Comparison of ENCODE assay signal across 13 cellular contexts in the genomic region with DNA sequence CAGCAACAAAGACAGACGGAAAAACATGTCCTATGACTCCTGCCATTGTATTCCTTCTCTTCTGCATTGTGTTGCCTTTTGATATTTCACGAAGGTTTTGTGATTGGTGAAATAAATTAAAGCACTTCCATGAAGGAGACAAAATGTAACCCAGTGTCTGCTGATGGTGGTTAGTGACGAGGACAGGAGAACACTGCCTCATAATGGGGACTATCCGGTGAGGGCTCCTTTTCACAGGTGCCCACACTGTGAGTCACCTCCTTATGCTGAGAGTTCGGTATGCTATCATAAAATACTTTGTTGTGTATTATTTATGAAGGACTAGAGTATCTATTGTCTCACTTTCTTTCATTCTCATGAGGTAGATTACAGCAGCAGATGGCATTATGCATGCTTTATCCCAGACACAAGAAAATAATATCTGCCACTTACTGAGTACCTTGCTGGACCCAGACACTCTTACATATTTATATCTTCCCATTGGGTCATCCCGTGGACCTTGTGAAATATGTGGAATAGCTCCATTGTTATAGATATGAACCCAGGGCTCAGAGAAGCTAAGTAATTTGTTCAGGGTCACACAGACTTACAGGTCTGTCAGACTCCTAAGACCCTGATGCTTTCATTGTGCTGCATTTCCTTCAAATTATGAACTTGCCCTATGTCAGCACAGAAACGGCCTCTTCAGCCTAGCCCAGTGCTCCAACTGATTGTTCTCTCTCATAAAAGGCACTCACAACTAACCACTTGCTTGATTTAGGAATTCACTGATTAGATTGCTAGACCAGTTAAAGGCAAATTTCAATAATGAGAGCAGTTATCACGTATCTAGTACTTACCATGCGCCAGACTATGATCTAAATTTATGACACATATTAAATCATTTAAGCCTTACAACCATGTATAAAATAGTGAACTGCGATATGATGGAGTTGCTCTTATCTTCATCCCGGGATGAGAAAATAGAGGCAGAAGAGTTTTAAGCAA. TPM values are rescaled to one million over a fixed set of nuclear protein-coding genes. Genes with fewer than 3 reads are reported as not detected.
DNase-seq lines count a peak whose midpoint lies in the region; ATAC-seq and TF ChIP-seq lines count a peak whose summit lies in the region.
"Had no signal": no experiment of that assay in that cellular context is flagged by ENCODE, and none has a peak within 500 bp of the region (broad histone marks: within the 10 kb centered on the region; RNA-seq: fewer than 3 reads in every experiment).

No MANE protein-coding gene starts in this region.

- H3K9me2 ChIP-seq in PC-9 (ENCODE audit: insufficient read depth), result no peaks in the 10 kb centered on the region

- H3K27me3 ChIP-seq in Caco-2 (replicated peaks; ENCODE audit: control insufficient read depth, insufficient read depth, low read length) (no peaks in the 10 kb centered on the region), PC-9 (ENCODE audit: insufficient read depth, low read depth) (no peaks in the 10 kb centered on the region), esophagus squamous epithelium (no peaks in the 10 kb centered on the region), psoas muscle (ENCODE audit: insufficient read depth in 3 of 3, low read length in 2 of 3) (peaks cover 0 to 24% (median 0%) of the 10 kb centered on the region in 3 donors)

- no peak overlapping the region for H2AFZ ChIP-seq in PC-9

- H3K36me3 ChIP-seq in Caco-2 (ENCODE audit: control insufficient read depth, insufficient read depth, low read length) (no peaks in the 10 kb centered on the region), PC-9 (ENCODE audit: low read depth) (no peaks in the 10 kb centered on the region), esophagus squamous epithelium (no peaks in the 10 kb centered on the region), psoas muscle (ENCODE audit: insufficient read depth in 1 of 2, low read depth in 1 of 2) (no peaks in the 10 kb centered on the region)

- H4K20me1 ChIP-seq in PC-9 (ENCODE audit: insufficient read depth), result no peaks in the 10 kb centered on the region

- H3K4me1 ChIP-seq in Caco-2 (peaks cover 23% of the 10 kb centered on the region), PC-9 (replicated peaks; ENCODE audit: insufficient read depth) (peaks cover 43% of the 10 kb centered on the region), esophagus squamous epithelium (peaks cover 0 to 61% (median 8%) of the 10 kb centered on the region in 3 donors), psoas muscle (peaks cover 9% of the 10 kb centered on the region)

- peak overlapping the region; percentile 53 for H3K27ac Mint-ChIP-seq in Caco-2 (ENCODE audit: unreplicated experiment)
- H3K27ac Mint-ChIP-seq: activated naive CD8-positive, alpha-beta T cell; stimulated activated naive CD8-positive, alpha-beta T cell treated with anti-CD3 and anti-CD28 coated beads, Interleukin-15, Interleukin-2, amounts not matched to agents 100 ng/mL and 50 ng/mL, for 24 hours had no signal

- CTCF ChIA-PET in Caco-2 (lab: Charles Lee), result no interaction called here
- CTCF ChIA-PET in PC-9 (lab: Charles Lee), result interaction anchor here (1.3 kb wide), 1 partner anchor 23 kb away, joined by 5 read pairs; no protein-coding TSS in a partner anchor

- POLR2A ChIA-PET in Caco-2 (lab: Charles Lee), result interaction anchor here (1.0 kb wide), 1 partner anchor 29 kb away, joined by 6 read pairs; no protein-coding TSS in a partner anchor
- POLR2A ChIA-PET in PC-9 (lab: Charles Lee; ENCODE audit: unreplicated experiment), result interaction anchor here (0.6 kb wide), 2 partner anchors 8 to 648 kb away, joined by 3 to 10 read pairs; no protein-coding TSS in a partner anchor

- intact Hi-C loops in Caco-2 (cut with micrococcal nuclease; ENCODE audit: unreplicated experiment) (no loop called here), PC-9 (cut with micrococcal nuclease; ENCODE audit: unreplicated experiment) (loop anchor here (1.0 kb wide), 1 partner anchor 30 kb away; no protein-coding TSS in a partner anchor), esophagus squamous epithelium (cut with DNase I) (no loop called here), psoas muscle (cut with DNase I) (no loop called here)

- H3K9me3 ChIP-seq in Caco-2, result no peaks in the 10 kb centered on the region
- no peaks in the 10 kb centered on the region for H3K9me3 ChIP-seq in PC-9 (ENCODE audit: insufficient read depth, low read depth)
- no peaks in the 10 kb centered on the region for H3K9me3 ChIP-seq in esophagus squamous epithelium
- no peaks in the 10 kb centered on the region for H3K9me3 ChIP-seq in psoas muscle

- ATAC-seq in psoas muscle, result peak in 3 of 4 donors; percentile 47 to 66 (median 63)

- no peaks in the 10 kb centered on the region for H3K36me3 Mint-ChIP-seq in Caco-2 (ENCODE audit: insufficient read depth, unreplicated experiment)
- H3K36me3 Mint-ChIP-seq: activated naive CD8-positive, alpha-beta T cell had no signal

- no peak overlapping the region for H3K4me3 Mint-ChIP-seq in Caco-2 (ENCODE audit: unreplicated experiment)
- H3K4me3 Mint-ChIP-seq: activated naive CD8-positive, alpha-beta T cell; stimulated activated naive CD8-positive, alpha-beta T cell treated with anti-CD3 and anti-CD28 coated beads, Interleukin-15, Interleukin-2, amounts not matched to agents 100 ng/mL and 50 ng/mL, for 24 hours had no signal

- no peak for DNase-seq in Caco-2
- DNase-seq in PC-9, result peak in 1 of 2 experiments; percentile 65
- DNase-seq in esophagus squamous epithelium (lab: John Stamatoyannopoulos, UW), result no peak
- no peak for DNase-seq in psoas muscle
- no peak for DNase-seq in NCI-H2171 (lab: John Stamatoyannopoulos, UW)
- no peak for DNase-seq in foreskin melanocyte
- no peak for DNase-seq in activated CD8-positive, alpha-beta memory T cell treated with anti-CD3 and anti-CD28 coated beads for 24 hours
- no peak for DNase-seq in RKO (ENCODE audit: low spot score)
- DNase-seq: NK-92 treated with Interleukin-12 subunit alpha and Interleukin-12 subunit beta, amount 100 ng/mL, for 24 hours; stimulated activated CD4-positive, alpha-beta T cell treated with anti-CD3 and anti-CD28 coated beads, Interleukin-1b, Interleukin-23, amount 100 ng/mL, for 48 hours; T-helper 1 cell had no signal

- no peak for TF ChIP-seq POLR2A in esophagus squamous epithelium (IDR thresholded peaks at IDR 0.05)

- TF ChIP-seq CTCF in Caco-2 (IDR thresholded peaks at IDR 0.05; ENCODE audit: insufficient read depth in 1 of 2, low read depth in 1 of 2, low read length in 1 of 2, severe bottlenecking in 1 of 2, unreplicated experiment in 1 of 2) (no peak), PC-9 (conservative IDR thresholded peaks at IDR 0.05) (no peak), esophagus squamous epithelium (IDR thresholded peaks at IDR 0.05) (no peak), psoas muscle (IDR thresholded peaks at IDR 0.05) (no peak)

- BruUV-seq in Caco-2 (replicated peaks; lab: Mats Ljungman, UMichigan) (no TSS peak), PC-9 (replicated peaks; lab: Mats Ljungman, UMichigan) (no TSS peak)

- 38 to 48% methylated on average over 11 of the region's 11 CpGs for WGBS in esophagus squamous epithelium, 2 donors
- 37 to 53% (median 40%) methylated on average over 11 of the region's 11 CpGs for WGBS in psoas muscle, 3 donors

- H3K4me3 ChIP-seq in Caco-2 (ENCODE audit: low read depth, low read length), result no peak overlapping the region
- no peak overlapping the region for H3K4me3 ChIP-seq in PC-9
- peak overlapping the region in 1 of 4 donors; percentile 30 for H3K4me3 ChIP-seq in esophagus squamous epithelium
- H3K4me3 ChIP-seq in psoas muscle, result peak overlapping the region; percentile 35

- no peaks in the 10 kb centered on the region for H3K27me3 Mint-ChIP-seq in Caco-2 (ENCODE audit: insufficient read depth, unreplicated experiment)
- H3K27me3 Mint-ChIP-seq: activated naive CD8-positive, alpha-beta T cell; stimulated activated naive CD8-positive, alpha-beta T cell treated with anti-CD3 and anti-CD28 coated beads, Interleukin-15, Interleukin-2, amounts not matched to agents 100 ng/mL and 50 ng/mL, for 24 hours had no signal

- H3K4me2 ChIP-seq in PC-9, result peak overlapping the region; percentile 70

- H3K27ac ChIP-seq in PC-9 (peak overlapping the region; percentile 84), esophagus squamous epithelium (peak overlapping the region; percentile 46 to 85 (median 81)), psoas muscle (peak overlapping the region; percentile 72)

- H3K9me3 Mint-ChIP-seq in Caco-2 (ENCODE audit: unreplicated experiment), result no peaks in the 10 kb centered on the region
- H3K9me3 Mint-ChIP-seq: stimulated activated naive CD8-positive, alpha-beta T cell treated with anti-CD3 and anti-CD28 coated beads, Interleukin-15, Interleukin-2, amounts not matched to agents 100 ng/mL and 50 ng/mL, for 24 hours had no signal

- H3K4me1 Mint-ChIP-seq in Caco-2 (ENCODE audit: low read depth, unreplicated experiment), result no peaks in the 10 kb centered on the region

- peaks cover 22% of the 10 kb centered on the region for H3F3A ChIP-seq in PC-9 (ENCODE audit: insufficient read depth, low read depth)

- H3K79me2 ChIP-seq in PC-9 (ENCODE audit: low read depth), result peaks cover 54% of the 10 kb centered on the region

RNA-seq across cellular contexts. Expression of a gene that starts 31.2 kb away (rescaled TPM):
- total RNA-seq in Caco-2 (2022) (211 and 213 TPM in 2 replicates), PC-9 (2021) (221 and 257 TPM in 2 replicates), esophagus squamous epithelium (100 to 1,000 TPM; 142 to 196 (median 149) TPM), psoas muscle (10 to 100 TPM; 14.4 to 31.3 (median 21.6) TPM)
- polyA plus RNA-seq in psoas muscle, result 10 to 100 TPM; 12.9 to 25.4 (median 20.0) TPM
